15 cellular contexts compared by ENCODE assay signal in the genomic region with DNA sequence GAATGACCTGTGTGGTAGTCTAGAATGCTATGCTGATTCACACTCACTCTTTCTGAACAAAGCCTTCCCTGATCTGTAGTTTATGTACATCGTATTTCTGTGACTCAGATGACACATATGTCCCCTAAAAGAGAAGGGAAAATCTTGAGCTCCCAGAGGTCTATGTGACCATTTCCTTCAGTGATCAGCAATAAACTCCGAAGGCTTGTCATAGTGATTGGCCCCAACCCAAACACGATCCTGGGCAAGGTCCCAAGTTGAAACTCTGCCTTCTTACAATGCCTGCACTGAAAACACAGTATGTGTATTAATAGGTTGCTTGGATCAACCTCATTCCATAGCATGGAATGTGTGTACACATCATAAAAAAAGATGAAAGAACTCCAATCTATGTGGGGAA.
DNase-seq lines count a peak whose midpoint lies in the region; ATAC-seq and TF ChIP-seq lines count a peak whose summit lies in the region.
"Had no signal": no experiment of that assay in that cellular context is flagged by ENCODE, and none has a peak within 500 bp of the region (broad histone marks: within the 10 kb centered on the region; RNA-seq: fewer than 3 reads in every experiment).

No MANE protein-coding gene starts in this region.

- TF ChIP-seq EP300 in SK-N-SH (IDR thresholded peaks at IDR 0.05; ENCODE audit: borderline replicate concordance in 1 of 2, low read depth in 1 of 2, low read length in 1 of 2): no peak

- H3K27ac ChIP-seq in SK-N-SH (ENCODE audit: low read depth in 2 of 2, low read length in 1 of 2) (peak overlapping the region in 1 of 2 experiments; percentile 31; a peak in 2 of 4 replicates), aorta (ENCODE audit: low read depth in 1 of 2, low read length in 2 of 2) (no peak overlapping the region)
- H3K27ac ChIP-seq: epithelial cell of prostate, KMS-11 had no signal

- no peak for TF ChIP-seq CTCF in SK-N-SH (IDR thresholded peaks at IDR 0.05)
- TF ChIP-seq CTCF in retinal pigment epithelial cell (conservative IDR thresholded peaks at IDR 0.05; ENCODE audit: low read depth, low read length): no peak

- CTCF ChIA-PET in SK-N-SH (lab: Yijun Ruan, JAX): no interaction called here

- no peaks in the 10 kb centered on the region for H4K20me1 ChIP-seq in SK-N-SH (ENCODE audit: insufficient read depth)

- no peak overlapping the region for H2AFZ ChIP-seq in SK-N-SH (ENCODE audit: low read depth)

- H3K4me3 ChIP-seq in SK-N-SH (ENCODE audit: low read depth in 2 of 2, low read length in 1 of 2) (0 out of 4 replicates have a peak overlapping the region, but pooled peaks of 1 of the 2 experiments have one; percentile 0), retinal pigment epithelial cell (ENCODE audit: low read length) (no peak overlapping the region), aorta (ENCODE audit: low read length in 2 of 2) (no peak overlapping the region)

- H3K9me3 ChIP-seq in SK-N-SH (no peaks in the 10 kb centered on the region), aorta (ENCODE audit: control insufficient read depth, low read length) (no peaks in the 10 kb centered on the region)

- H3K9ac ChIP-seq in SK-N-SH: no peak overlapping the region
- H3K9ac ChIP-seq: KMS-11 had no signal

- H3K27me3 ChIP-seq in SK-N-SH (ENCODE audit: insufficient read depth) (no peaks in the 10 kb centered on the region), aorta (ENCODE audit: control insufficient read depth in 1 of 2, insufficient read depth in 2 of 2, low read length in 1 of 2) (no peaks in the 10 kb centered on the region)

- no peak for TF ChIP-seq RAD21 in SK-N-SH (IDR thresholded peaks at IDR 0.05; ENCODE audit: low read length)

- WGBS in SK-N-SH (ENCODE audit: low lambda C conversion rate): 12% methylated on average over 3 of the region's 3 CpGs
- 10 to 17% methylated on average over 3 of the region's 3 CpGs for WGBS in aorta, 2 donors

- POLR2A ChIA-PET in SK-N-SH (lab: Yijun Ruan, JAX): no interaction called here

- H3K79me2 ChIP-seq in SK-N-SH (ENCODE audit: insufficient read depth): no peaks in the 10 kb centered on the region

- peak overlapping the region; percentile 23; the same call in 1 of the 2 replicates for H3K4me2 ChIP-seq in SK-N-SH
- H3K4me2 ChIP-seq: KMS-11 had no signal

- ATAC-seq in aorta (ENCODE audit: low FRiP score) (no peak), GM21423 (IDR thresholded peaks at IDR 0.05; ENCODE audit: unreplicated experiment) (no peak)
- ATAC-seq: stimulated activated naive CD8-positive, alpha-beta T cell treated with anti-CD3 and anti-CD28 coated beads, Interleukin-15, amount 100 ng/mL, for 72 hours had no signal

- peak; percentile 30 for DNase-seq in HCEC 1CT
- DNase-seq in SK-N-SH: no peak
- peak; percentile 23 for DNase-seq in fibroblast of the conjunctiva (ENCODE audit: low read depth)
- DNase-seq in retinal pigment epithelial cell (ENCODE audit: low read depth): peak; percentile 80
- no peak for DNase-seq in NCI-H510A (lab: John Stamatoyannopoulos, UW)
- no peak for DNase-seq in effector CD4-positive, alpha-beta T cell
- no peak for DNase-seq in aorta
- DNase-seq: activated CD4-positive, alpha-beta T cell treated with anti-CD3 and anti-CD28 coated beads, Interleukin-2, amount 50 U/mL, for 1 hour; activated effector memory CD4-positive, alpha-beta T cell treated with anti-CD3 and anti-CD28 coated beads, Interleukin-2, amount 50 U/mL, for 16 hours; caudate nucleus; GDM1; stimulated activated naive CD8-positive, alpha-beta T cell treated with anti-CD3 and anti-CD28 coated beads, Interleukin-15, amount 100 ng/mL, for 72 hours had no signal

- no peaks in the 10 kb centered on the region for H3K9me2 ChIP-seq in SK-N-SH

- intact Hi-C loops in aorta (cut with DNase I): no loop called here

- H3K4me1 ChIP-seq in SK-N-SH (ENCODE audit: control insufficient read depth in 1 of 2, insufficient read depth in 2 of 2, low read depth in 1 of 2, low read length in 1 of 2): peaks cover 3 to 11% of the 10 kb centered on the region in 2 experiments; a peak in 3 of 4 replicates
- no peaks in the 10 kb centered on the region for H3K4me1 ChIP-seq in aorta (ENCODE audit: control insufficient read depth in 1 of 2, insufficient read depth in 2 of 2, low read length in 2 of 2)

- H3F3A ChIP-seq in SK-N-SH (replicated peaks; ENCODE audit: insufficient read depth): peaks cover 7% of the 10 kb centered on the region

- H3K36me3 ChIP-seq in SK-N-SH (replicated peaks in 1 of 2; ENCODE audit: control insufficient read depth in 1 of 2, insufficient read depth in 2 of 2, low read length in 1 of 2) (no peaks in the 10 kb centered on the region), aorta (ENCODE audit: control insufficient read depth in 1 of 2, insufficient read depth in 2 of 2, low read length in 1 of 2) (no peaks in the 10 kb centered on the region)

TF ChIP-seq in SK-N-SH, 30 proteins besides CTCF, POLR2A, EP300 and RAD21:
- TF ChIP-seq, protein P1, sequence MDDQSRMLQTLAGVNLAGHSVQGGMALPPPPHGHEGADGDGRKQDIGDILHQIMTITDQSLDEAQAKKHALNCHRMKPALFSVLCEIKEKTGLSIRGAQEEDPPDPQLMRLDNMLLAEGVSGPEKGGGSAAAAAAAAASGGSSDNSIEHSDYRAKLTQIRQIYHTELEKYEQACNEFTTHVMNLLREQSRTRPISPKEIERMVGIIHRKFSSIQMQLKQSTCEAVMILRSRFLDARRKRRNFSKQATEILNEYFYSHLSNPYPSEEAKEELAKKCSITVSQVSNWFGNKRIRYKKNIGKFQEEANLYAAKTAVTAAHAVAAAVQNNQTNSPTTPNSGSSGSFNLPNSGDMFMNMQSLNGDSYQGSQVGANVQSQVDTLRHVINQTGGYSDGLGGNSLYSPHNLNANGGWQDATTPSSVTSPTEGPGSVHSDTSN (IDR thresholded peaks at IDR 0.05): peak; percentile 18; the same call in 1 of the 2 replicates
- TF ChIP-seq TCF12 (IDR thresholded peaks at IDR 0.05) (peak; percentile 37), NFIC (IDR thresholded peaks at IDR 0.05; ENCODE audit: borderline replicate concordance) (peak; percentile 79), RCOR1 (IDR thresholded peaks at IDR 0.05; ENCODE audit: low read length) (no peak), JUND (IDR thresholded peaks at IDR 0.05) (0 out of 2 replicates have a peak, but pooled peaks have one; percentile 13), FOSL2 (IDR thresholded peaks at IDR 0.05; ENCODE audit: borderline replicate concordance, low read depth) (peak; percentile 37; the same call in 1 of the 2 replicates)
TF ChIP-seq in SK-N-SH: peak in this region for 5.

Comparison
In these comparisons a context has a peak if more than half of its experiments do, and no peak if none do; other contexts are left out.
1. DNase-seq: peak in HCEC 1CT (single experiment), fibroblast of the conjunctiva (single experiment) and retinal pigment epithelial cell (single experiment); none in SK-N-SH (single experiment), NCI-H510A (single experiment), effector CD4-positive, alpha-beta T cell (single experiment) and aorta (0 of 2).